ENCODE assay signal across 8 cellular contexts in the genomic region with DNA sequence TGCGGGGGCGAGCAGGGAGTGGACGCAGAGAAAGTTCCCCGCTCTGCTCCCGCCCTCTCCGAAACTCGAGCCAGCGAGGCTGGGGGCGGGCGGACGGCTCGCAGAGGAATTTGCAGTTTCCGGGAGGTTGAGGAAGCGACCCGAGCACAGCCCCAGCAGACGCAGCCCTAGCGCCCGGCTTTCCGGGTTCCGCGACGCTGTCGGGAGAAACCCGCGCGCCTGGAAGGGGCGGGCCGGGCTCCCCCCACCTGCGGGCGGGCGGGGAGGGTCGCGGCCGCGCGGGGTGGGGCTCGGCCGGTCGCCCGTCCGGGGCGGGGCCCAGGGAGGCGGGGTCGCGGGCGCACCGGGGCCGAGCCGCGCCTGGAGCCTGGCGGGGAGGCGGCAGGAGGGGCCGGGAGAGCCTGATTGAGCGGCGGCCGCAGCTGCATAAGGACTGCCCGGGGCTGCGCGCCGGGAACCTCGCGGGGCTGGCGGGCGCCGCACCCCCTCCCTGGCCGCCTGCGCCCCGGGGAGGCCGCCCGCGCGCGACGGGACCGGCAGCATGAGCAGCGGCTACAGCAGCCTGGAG. TPM values are rescaled to one million over a fixed set of nuclear protein-coding genes. Genes with fewer than 3 reads are reported as not detected.
DNase-seq lines count a peak whose midpoint lies in the region; ATAC-seq lines count a peak whose summit lies in the region.

A gene with protein sequence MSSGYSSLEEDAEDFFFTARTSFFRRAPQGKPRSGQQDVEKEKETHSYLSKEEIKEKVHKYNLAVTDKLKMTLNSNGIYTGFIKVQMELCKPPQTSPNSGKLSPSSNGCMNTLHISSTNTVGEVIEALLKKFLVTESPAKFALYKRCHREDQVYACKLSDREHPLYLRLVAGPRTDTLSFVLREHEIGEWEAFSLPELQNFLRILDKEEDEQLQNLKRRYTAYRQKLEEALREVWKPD (plus strand): TSS at position 404 of the 568 bp plus-strand sequence. CDS start 138 bp downstream, at position 542.

- intact Hi-C loops in activated CD4-positive, alpha-beta T cell treated with anti-CD3 and anti-CD28 coated beads for 36 hours (cut with DNase I, micrococcal nuclease): loop anchor here (1.0 to 5.0 kb wide), 8 partner anchors 15 to 1692 kb away; a partner anchor contains a TSS

- ATAC-seq in HG02763 (IDR thresholded peaks at IDR 0.05; ENCODE audit: unreplicated experiment): peak; percentile 63
- peak; percentile 63 for ATAC-seq in activated CD4-positive, alpha-beta T cell treated with anti-CD3 and anti-CD28 coated beads for 36 hours
- peak; percentile 87 for ATAC-seq in left lobe of liver

- no peaks in the 10 kb centered on the region for H3K9me3 Mint-ChIP-seq in activated CD4-positive, alpha-beta T cell treated with anti-CD3 and anti-CD28 coated beads for 36 hours (ENCODE audit: low read depth)

- DNase-seq in NCI-H1092 treated with DMSO at 0.1 percent for 48 hours (lab: John Stamatoyannopoulos, UW) (peak; percentile 27), NCI-H1092 (lab: John Stamatoyannopoulos, UW) (no peak), NCI-H2171 (lab: John Stamatoyannopoulos, UW) (peak; percentile 59), left lobe of liver (ENCODE audit: low spot score) (peak; percentile 77)
- DNase-seq in activated CD4-positive, alpha-beta T cell treated with anti-CD3 and anti-CD28 coated beads for 36 hours: peak; percentile 85
- DNase-seq in stimulated activated CD4-positive, alpha-beta T cell treated with anti-CD3 and anti-CD28 coated beads, Interleukin-4, amount 100 ng/mL, for 4 hours: peak; percentile 58 to 77

- H3K36me3 Mint-ChIP-seq in activated CD4-positive, alpha-beta T cell treated with anti-CD3 and anti-CD28 coated beads for 36 hours (ENCODE audit: low read depth): peaks cover 21% of the 10 kb centered on the region

- H3K27ac Mint-ChIP-seq in activated CD4-positive, alpha-beta T cell treated with anti-CD3 and anti-CD28 coated beads for 36 hours: peak within 1 kb of the TSS; percentile 92

- peaks cover 36% of the 10 kb centered on the region for H3K4me1 Mint-ChIP-seq in activated CD4-positive, alpha-beta T cell treated with anti-CD3 and anti-CD28 coated beads for 36 hours

- peak within 1 kb of the TSS; percentile 55 for H3K27ac ChIP-seq in cingulate gyrus (ENCODE audit: low read depth, low read length)

- POLR2A ChIA-PET in activated CD4-positive, alpha-beta T cell treated with anti-CD3 and anti-CD28 coated beads for 36 hours (lab: Charles Lee): no interaction called here

- H3K27me3 Mint-ChIP-seq in activated CD4-positive, alpha-beta T cell treated with anti-CD3 and anti-CD28 coated beads for 36 hours: no peaks in the 10 kb centered on the region

- peak within 1 kb of the TSS; percentile 80 for H3K4me3 Mint-ChIP-seq in activated CD4-positive, alpha-beta T cell treated with anti-CD3 and anti-CD28 coated beads for 36 hours

- CTCF ChIA-PET in activated CD4-positive, alpha-beta T cell treated with anti-CD3 and anti-CD28 coated beads for 36 hours (lab: Charles Lee): interaction anchor here (0.8 to 4.8 kb wide), 13 partner anchors 9 to 91 kb away, joined by 3 to 32 read pairs (median 4); no protein-coding TSS in a partner anchor

RNA-seq across cellular contexts. Expression of the gene that starts here (rescaled TPM):
- total RNA-seq in activated CD4-positive, alpha-beta T cell treated with anti-CD3 and anti-CD28 coated beads for 36 hours: 10 to 100 TPM; 38.0 to 39.0 TPM
- 11.2 TPM for total RNA-seq in left lobe of liver
